Comparison of ENCODE assay signal across 33 cellular contexts in the genomic region with DNA sequence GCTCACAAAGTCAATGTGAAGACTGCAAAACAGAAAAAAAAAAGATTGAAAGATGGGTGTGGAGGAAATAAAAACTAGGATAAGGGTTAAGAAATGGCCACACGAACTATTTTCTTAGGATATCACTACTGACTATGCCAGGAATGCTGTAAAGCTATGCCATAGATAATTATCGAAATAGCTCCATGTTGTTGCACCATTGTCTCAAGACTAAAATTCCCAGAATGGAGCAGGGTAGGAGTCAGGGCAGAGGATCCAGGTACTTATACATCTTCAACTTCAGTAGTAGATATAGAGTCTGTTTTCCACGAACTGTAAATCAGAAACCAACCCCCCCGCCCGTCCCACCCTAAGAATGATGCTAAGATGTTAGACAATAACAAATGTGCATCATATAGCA.
"Had no signal": no experiment of that assay in that cellular context is flagged by ENCODE, and none has a peak within 500 bp of the region (broad histone marks: within the 10 kb centered on the region; RNA-seq: fewer than 3 reads in every experiment).

No MANE protein-coding gene starts in this region.

- DNase-seq: activated B cell treated with CpG ODN at 0.5 μM for 24 hours; activated CD4-positive, alpha-beta memory T cell treated with anti-CD3 and anti-CD28 coated beads for 36 hours; activated CD4-positive, alpha-beta T cell treated with anti-CD3 and anti-CD28 coated beads for 4 hours; activated CD4-positive, alpha-beta T cell treated with anti-CD3 and anti-CD28 coated beads, Interleukin-2, amount 10 ng/mL, durations not matched to agents 24 days and 14 days; activated CD4-positive, alpha-beta T cell treated with anti-CD3 and anti-CD28 coated beads, Interleukin-2, amount 50 U/mL, for 1 hour; activated CD4-positive, alpha-beta T cell treated with anti-CD3 and anti-CD28 coated beads, Interleukin-2, amount 50 U/mL, for 4 hours; activated CD4-positive, CD25-positive, alpha-beta regulatory T cell treated with anti-CD3 and anti-CD28 coated beads, Interleukin-2, amount 50 U/mL, for 72 hours; activated CD8-positive, alpha-beta memory T cell treated with anti-CD3 and anti-CD28 coated beads, Interleukin-2, amount 50 U/mL, for 4 hours; activated CD8-positive, alpha-beta T cell treated with anti-CD3 and anti-CD28 coated beads for 36 hours; activated effector memory CD4-positive, alpha-beta T cell treated with anti-CD3 and anti-CD28 coated beads, Interleukin-2, amount 50 U/mL, for 16 hours; activated gamma-delta T cell treated with Interleukin-2 at 50 U/mL for 16 hours; activated naive CD4-positive, alpha-beta T cell; activated naive CD4-positive, alpha-beta T cell treated with anti-CD3 and anti-CD28 coated beads for 36 hours; activated naive CD4-positive, alpha-beta T cell treated with anti-CD3 and anti-CD28 coated beads, Interleukin-2, amount 50 U/mL, for 16 hours; activated naive CD8-positive, alpha-beta T cell treated with anti-CD3 and anti-CD28 coated beads for 36 hours; activated T-cell treated with anti-CD3 and anti-CD28 coated beads for 4 hours; activated T-cell treated with anti-CD3 and anti-CD28 coated beads, Interleukin-2, amount 50 U/mL, for 1 hour; activated T-cell treated with anti-CD3 and anti-CD28 coated beads, Interleukin-2, amount 50 U/mL, for 4 hours; activated T-cell treated with anti-CD3 and anti-CD28 coated beads, Interleukin-2, amount 50 U/mL, for 72 hours; adrenal gland; amygdala; anterior cingulate cortex; caudate nucleus; cerebellar nuclear complex; T-helper 17 cell; T-helper 9 cell had no signal

- H3K27me3 ChIP-seq: adrenal gland, ascending aorta, cardiac muscle cell had no signal

- H3K9me3 ChIP-seq: adrenal gland, ascending aorta had no signal

- H3K4me3 ChIP-seq: adrenal gland, ascending aorta, cardiac muscle cell had no signal

- H3K36me3 ChIP-seq: adrenal gland, ascending aorta, cardiac muscle cell had no signal

- ATAC-seq: activated CD8-positive, alpha-beta T cell treated with anti-CD3 and anti-CD28 coated beads for 36 hours; activated naive CD4-positive, alpha-beta T cell treated with anti-CD3 and anti-CD28 coated beads, Interleukin-2, amount 50 U/mL, for 72 hours; activated T-cell treated with anti-CD3 and anti-CD28 coated beads, Interleukin-2, amount 50 U/mL, for 4 hours; activated T-cell treated with anti-CD3 and anti-CD28 coated beads, Interleukin-2, amount 50 U/mL, for 72 hours; activated T-helper 17 cell treated with anti-CD3 and anti-CD28 coated beads, Interleukin-2, amount 50 U/mL, for 72 hours; T-helper 17 cell had no signal

- H3K4me1 ChIP-seq: adrenal gland, ascending aorta had no signal

- FAIRE-seq: bronchial epithelial cell, TTC549 had no signal

- H3K27ac ChIP-seq: adrenal gland, ascending aorta, cardiac muscle cell, VCaP had no signal
